In genomic region chr11:128911701-128912100, GRCh38 we compare ENCODE assay signal across 9 cellular contexts. TPM values are rescaled to one million over a fixed set of nuclear protein-coding genes. Genes with fewer than 3 reads are reported as not detected.
"Had no signal": no experiment of that assay in that cellular context is flagged by ENCODE, and none has a peak within 500 bp of the region (broad histone marks: within the 10 kb centered on the region; RNA-seq: fewer than 3 reads in every experiment).

No MANE protein-coding gene starts in this region.

- H3K27ac ChIP-seq: HL-60 had no signal

- FAIRE-seq: H1, H54, HepG2, K562 had no signal

- H3K4me3 ChIP-seq: GM23338, K562 had no signal

- DNase-seq: H9, HCEC 1CT had no signal

RNA-seq across cellular contexts. Expression of gene KCNJ5, which starts 20.5 kb away (rescaled TPM):
- total RNA-seq: GM23338, H1, HepG2, HT1080 had no signal
- polyA plus RNA-seq: GM23338, HepG2, K562 had no signal

RNA-seq across cellular contexts. Expression of gene TP53AIP1, which starts 31.0 kb away (rescaled TPM):
- total RNA-seq: H1, H9, HT1080, K562 had no signal
- polyA plus RNA-seq: GM23338, HepG2, K562 had no signal

RNA-seq across cellular contexts. Expression of gene KCNJ1, which starts 44.6 kb away (rescaled TPM):
- total RNA-seq: GM23338, H9, HepG2, HT1080, K562 had no signal
- polyA plus RNA-seq: HepG2, K562 had no signal
